ENCODE assay signal across 8 cellular contexts in the genomic region with DNA sequence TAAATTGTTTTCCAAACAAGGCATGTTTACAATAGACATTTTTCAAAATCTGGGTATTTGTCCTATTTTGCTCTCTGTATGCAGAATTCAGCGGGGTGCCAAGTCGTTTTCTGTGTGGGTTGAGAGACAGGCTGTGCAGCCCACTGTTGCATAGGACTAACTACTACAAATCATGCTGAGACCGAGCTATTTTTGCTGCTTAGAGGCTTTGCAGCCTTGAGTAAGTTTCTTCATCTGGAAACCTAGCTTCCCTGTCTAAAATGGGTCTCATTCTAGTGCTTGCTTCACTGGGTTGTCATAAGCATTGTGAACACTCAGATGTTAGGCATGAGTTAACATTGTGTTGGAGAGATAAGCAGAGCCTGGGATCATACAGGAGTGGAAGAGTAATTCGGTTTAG. TPM values are rescaled to one million over a fixed set of nuclear protein-coding genes. Genes with fewer than 3 reads are reported as not detected.
DNase-seq lines count a peak whose midpoint lies in the region; ATAC-seq and TF ChIP-seq lines count a peak whose summit lies in the region.

No MANE protein-coding gene starts in this region.

- H3K36me3 ChIP-seq in BLaER1 = peaks cover 8% of the 10 kb centered on the region

- H3K4me3 ChIP-seq in BLaER1 = peak overlapping the region; percentile 91
- peak overlapping the region; percentile 57 for H3K4me3 ChIP-seq in LNCaP clone FGC (ENCODE audit: low read depth, low read length)

- H3K27ac Mint-ChIP-seq in brain = peak overlapping the region; percentile 87 to 97 (median 95)
- H3K27ac Mint-ChIP-seq in memory B cell = peak overlapping the region; percentile 93

- H4K20me1 ChIP-seq in BLaER1 = no peaks in the 10 kb centered on the region

- no peaks in the 10 kb centered on the region for H3K27me3 ChIP-seq in BLaER1

- H3K9me3 Mint-ChIP-seq in brain (peaks cover 0 to 7% (median 0%) of the 10 kb centered on the region in 5 experiments), memory B cell (no peaks in the 10 kb centered on the region)

- H3K4me1 ChIP-seq in BLaER1 = peaks cover 54% of the 10 kb centered on the region

- ATAC-seq in memory B cell (ENCODE audit: low read depth) (no peak), HG02571 (IDR thresholded peaks at IDR 0.05; ENCODE audit: unreplicated experiment) (no peak), HG03280 (IDR thresholded peaks at IDR 0.05; ENCODE audit: unreplicated experiment) (no peak), HG02610 (IDR thresholded peaks at IDR 0.05; ENCODE audit: unreplicated experiment) (no peak)

- H3K27ac ChIP-seq in BLaER1 = no peak overlapping the region

- peaks cover 18% of the 10 kb centered on the region for H3K27me3 Mint-ChIP-seq in brain
- H3K27me3 Mint-ChIP-seq in memory B cell = no peaks in the 10 kb centered on the region

- H3K9ac ChIP-seq in BLaER1 = peak overlapping the region; percentile 96; the same call in 1 of the 2 replicates

- no peaks in the 10 kb centered on the region for H3K9me3 ChIP-seq in BLaER1

- H3K36me3 Mint-ChIP-seq in brain (peaks cover 13% of the 10 kb centered on the region), memory B cell (no peaks in the 10 kb centered on the region)

- DNase-seq in LNCaP clone FGC (ENCODE audit: low read depth) = no peak
- no peak for DNase-seq in memory B cell (ENCODE audit: low spot score in 2 of 2)
- no peak for DNase-seq in activated CD4-positive, alpha-beta T cell treated with anti-CD3 and anti-CD28 coated beads, Interleukin-2, amount 50 U/mL, for 4 hours

- H3K4me1 Mint-ChIP-seq in brain (peaks cover 62% of the 10 kb centered on the region), memory B cell (peaks cover 39% of the 10 kb centered on the region)

- peak overlapping the region; percentile 75 for H3K4me2 ChIP-seq in BLaER1

- H3K4me3 Mint-ChIP-seq in brain (peak overlapping the region; percentile 85 to 93 (median 90)), memory B cell (peak overlapping the region; percentile 82)

- no peak for TF ChIP-seq CTCF in LNCaP clone FGC (IDR thresholded peaks at IDR 0.05; ENCODE audit: control insufficient read depth, extremely low read depth, insufficient read depth)
- no peak for TF ChIP-seq CTCF in brain (conservative IDR thresholded peaks at IDR 0.05)

RNA-seq across cellular contexts. Expression of a gene that starts 1.3 kb away (rescaled TPM):
- 51.5 TPM for polyA plus RNA-seq in brain (ENCODE audit: insufficient read depth, low read depth, low replicate concordance)
